8 cellular contexts compared by ENCODE assay signal in genomic region chr5:672329-673139, GRCh38. TPM values are rescaled to one million over a fixed set of nuclear protein-coding genes. Genes with fewer than 3 reads are reported as not detected.
DNase-seq lines count a peak whose midpoint lies in the region; ATAC-seq and TF ChIP-seq lines count a peak whose summit lies in the region.

No MANE protein-coding gene starts in this region.

- ATAC-seq in PC-3 (peak; percentile 36), HG03442 (IDR thresholded peaks at IDR 0.05; ENCODE audit: unreplicated experiment) (no peak)

- H3F3A ChIP-seq in PC-3 (ENCODE audit: low read length, unreplicated experiment) = no peaks in the 10 kb centered on the region

- no peaks in the 10 kb centered on the region for H3K9me3 ChIP-seq in PC-3 (ENCODE audit: low read length)
- H3K9me3 ChIP-seq in suprapubic skin = no peaks in the 10 kb centered on the region

- TF ChIP-seq POLR2A in suprapubic skin (IDR thresholded peaks at IDR 0.05) = no peak

- BruUV-seq in PC-3 (replicated peaks; lab: Mats Ljungman, UMichigan) = no TSS peak

- peaks cover 3% of the 10 kb centered on the region for H3K36me3 Mint-ChIP-seq in nephron progenitor cell (ENCODE audit: low read depth)

- peak overlapping the region; percentile 98 for H3K27ac Mint-ChIP-seq in nephron progenitor cell

- CTCF ChIA-PET in PC-3 (lab: Charles Lee) = interaction anchor here (0.6 kb wide), 1 partner anchor 106 kb away, joined by 5 read pairs; no protein-coding TSS in a partner anchor

- H3K36me3 ChIP-seq in PC-3 (ENCODE audit: low read depth, low read length) (0 out of 2 replicates have a peak, but pooled peaks cover under 1% of the 10 kb centered on the region), suprapubic skin (no peaks in the 10 kb centered on the region)

- H3K27me3 ChIP-seq in PC-3 (ENCODE audit: low read length) (no peaks in the 10 kb centered on the region), suprapubic skin (no peaks in the 10 kb centered on the region)

- H3K4me2 ChIP-seq in PC-3 (ENCODE audit: low read length) = peak overlapping the region; percentile 88

- H3K27ac ChIP-seq in PC-3 (ENCODE audit: low read length) (peak overlapping the region; percentile 88), suprapubic skin (peak overlapping the region; percentile 56)

- no peaks in the 10 kb centered on the region for H3K9me2 ChIP-seq in PC-3 (replicated peaks; ENCODE audit: low read length)

- H3K4me3 ChIP-seq in AG10803 (ENCODE audit: low read length) (no peak overlapping the region), PC-3 (ENCODE audit: low read length) (peak overlapping the region; percentile 57), fibroblast of the aortic adventitia (ENCODE audit: low read depth, low read length) (peak overlapping the region; percentile 17), suprapubic skin (peak overlapping the region; percentile 22)

- H3K9ac ChIP-seq in PC-3 (ENCODE audit: low read length) = peak overlapping the region; percentile 87

- intact Hi-C loops in PC-3 (cut with micrococcal nuclease) = loop anchor here (5.0 kb wide), 2 partner anchors 150 to 180 kb away; partner anchors contain the start of gene ZDHHC11

- H3K79me2 ChIP-seq in PC-3 (ENCODE audit: low read length) = no peaks in the 10 kb centered on the region

- 6% methylated on average over 17 of the region's 27 CpGs for WGBS in suprapubic skin

- H3K4me1 ChIP-seq in PC-3 (ENCODE audit: insufficient read depth, low read length) (peaks cover 29% of the 10 kb centered on the region), suprapubic skin (peaks cover 42% of the 10 kb centered on the region)

- DNase-seq in AG10803 (ENCODE audit: low read depth) (peak; percentile 76), HT-29 (ENCODE audit: low spot score) (peak; percentile 99), PC-3 (peak; percentile 90), fibroblast of the aortic adventitia (ENCODE audit: low read depth) (peak; percentile 70), nephron progenitor cell (peak; percentile 79), suprapubic skin (ENCODE audit: low spot score in 2 of 2) (peak; percentile 87 to 90)
- DNase-seq in activated effector memory CD4-positive, alpha-beta T cell treated with anti-CD3 and anti-CD28 coated beads, Interleukin-2, amount 50 U/mL, for 16 hours = peak; percentile 91

- no peaks in the 10 kb centered on the region for H4K20me1 ChIP-seq in PC-3 (ENCODE audit: low read length)

- H3K9me3 Mint-ChIP-seq in nephron progenitor cell = no peaks in the 10 kb centered on the region

- peaks cover 22% of the 10 kb centered on the region for H3K4me1 Mint-ChIP-seq in nephron progenitor cell

- TF ChIP-seq EP300 in suprapubic skin (IDR thresholded peaks at IDR 0.05) = no peak

- no peak for TF ChIP-seq CTCF in AG10803 (conservative IDR thresholded peaks at IDR 0.05; ENCODE audit: low read length)
- TF ChIP-seq CTCF in PC-3 (conservative IDR thresholded peaks at IDR 0.05; ENCODE audit: low read depth, low read length) = no peak
- TF ChIP-seq CTCF in fibroblast of the aortic adventitia (IDR thresholded peaks at IDR 0.05; ENCODE audit: insufficient read depth, low read length) = no peak
- no peak for TF ChIP-seq CTCF in nephron progenitor cell (IDR thresholded peaks at IDR 0.05)
- no peak for TF ChIP-seq CTCF in suprapubic skin (IDR thresholded peaks at IDR 0.05)

- POLR2A ChIA-PET in PC-3 (lab: Charles Lee; ENCODE audit: unreplicated experiment) = no interaction called here

- H2AFZ ChIP-seq in PC-3 (ENCODE audit: low read length) = 0 out of 2 replicates have a peak overlapping the region, but pooled peaks have one; percentile 23

- H3K27me3 Mint-ChIP-seq in nephron progenitor cell (ENCODE audit: low read depth, poor library complexity) = peaks cover 9% of the 10 kb centered on the region

- H3K4me3 Mint-ChIP-seq in nephron progenitor cell = peak overlapping the region; percentile 44

RNA-seq across cellular contexts. Expression of gene TPPP, which starts 20.6 kb away (rescaled TPM):
- total RNA-seq in HT-29 (2014; rRNA removed; shearing (Covaris generic)) = 20.7 and 21.7 TPM in 2 replicates
- total RNA-seq in PC-3 (2014; rRNA removed) (1.7 and 1.9 TPM in 2 replicates), fibroblast of the aortic adventitia (ENCODE audit: low replicate concordance) (not detected in 2 replicates), suprapubic skin (10 to 100 TPM; 10.5 to 22.2 (median 16.2) TPM)
